In genomic region chrX:24153175-24153795, GRCh38 we compare ENCODE assay signal across 8 cellular contexts. TPM values are rescaled to one million over a fixed set of nuclear protein-coding genes. Genes with fewer than 3 reads are reported as not detected.
DNase-seq lines count a peak whose midpoint lies in the region; ATAC-seq and TF ChIP-seq lines count a peak whose summit lies in the region.

No MANE protein-coding gene starts in this region.

- peak overlapping the region; percentile 35 for H3K27ac ChIP-seq in CD4-positive, alpha-beta memory T cell (ENCODE audit: low read depth, low read length)

- H3K27me3 Mint-ChIP-seq in CD4-positive, alpha-beta memory T cell = no peaks in the 10 kb centered on the region
- H3K27me3 Mint-ChIP-seq in activated T-helper 17 cell treated with anti-CD3 and anti-CD28 coated beads, Interleukin-2, amount 50 U/mL, for 72 hours = no peaks in the 10 kb centered on the region
- no peaks in the 10 kb centered on the region for H3K27me3 Mint-ChIP-seq in mesothelial cell of epicardium (ENCODE audit: low read depth)

- peak in 3 of 5 donors; percentile 18 to 52 (median 34) for DNase-seq in CD4-positive, alpha-beta memory T cell
- no peak for DNase-seq in HFF-Myc (ENCODE audit: extremely low read depth, low read depth)
- DNase-seq in mesothelial cell of epicardium (ENCODE audit: low spot score in 2 of 2, unreplicated experiment in 2 of 2) = peak; percentile 25 to 54
- DNase-seq in AG08395 (ENCODE audit: low spot score) = no peak

- no peak for TF ChIP-seq CTCF in HFF-Myc (IDR thresholded peaks at IDR 0.05; ENCODE audit: low read depth, low read length, missing control alignments)
- no peak for TF ChIP-seq CTCF in mesothelial cell of epicardium (IDR thresholded peaks at IDR 0.05; ENCODE audit: unreplicated experiment)

- H3K4me3 ChIP-seq in CD4-positive, alpha-beta memory T cell (ENCODE audit: low read length in 2 of 2) = no peak overlapping the region
- H3K4me3 ChIP-seq in HFF-Myc (replicated peaks; ENCODE audit: low read depth, low read length) = peak overlapping the region; percentile 11; the same call in 1 of the 2 replicates

- ATAC-seq in activated T-helper 17 cell treated with anti-CD3 and anti-CD28 coated beads, Interleukin-2, amount 50 U/mL, for 72 hours (replicated peaks) = no peak
- ATAC-seq in GM21515 (IDR thresholded peaks at IDR 0.05; ENCODE audit: unreplicated experiment) (no peak), HG02973 (IDR thresholded peaks at IDR 0.05; ENCODE audit: unreplicated experiment) (no peak), GM21526 (IDR thresholded peaks at IDR 0.05; ENCODE audit: low FRiP score, unreplicated experiment) (no peak)

- H3K36me3 ChIP-seq in CD4-positive, alpha-beta memory T cell (ENCODE audit: insufficient read depth, low read length) = no peaks in the 10 kb centered on the region

- no peaks in the 10 kb centered on the region for H3K9me3 Mint-ChIP-seq in CD4-positive, alpha-beta memory T cell
- no peaks in the 10 kb centered on the region for H3K9me3 Mint-ChIP-seq in activated T-helper 17 cell treated with anti-CD3 and anti-CD28 coated beads, Interleukin-2, amount 50 U/mL, for 72 hours
- no peaks in the 10 kb centered on the region for H3K9me3 Mint-ChIP-seq in mesothelial cell of epicardium

- peaks cover 17 to 32% of the 10 kb centered on the region in 2 donors for H3K36me3 Mint-ChIP-seq in CD4-positive, alpha-beta memory T cell
- H3K36me3 Mint-ChIP-seq in activated T-helper 17 cell treated with anti-CD3 and anti-CD28 coated beads, Interleukin-2, amount 50 U/mL, for 72 hours (ENCODE audit: low read depth) = peaks cover 75% of the 10 kb centered on the region
- H3K36me3 Mint-ChIP-seq in mesothelial cell of epicardium = peaks cover under 1% of the 10 kb centered on the region

- peak overlapping the region; percentile 57 to 93 (median 87) for H3K27ac Mint-ChIP-seq in CD4-positive, alpha-beta memory T cell
- peak overlapping the region; percentile 95 for H3K27ac Mint-ChIP-seq in activated T-helper 17 cell treated with anti-CD3 and anti-CD28 coated beads, Interleukin-2, amount 50 U/mL, for 72 hours
- peak overlapping the region; percentile 97 for H3K27ac Mint-ChIP-seq in mesothelial cell of epicardium

- peaks cover 44 to 79% (median 69%) of the 10 kb centered on the region in 4 donors for H3K4me1 Mint-ChIP-seq in CD4-positive, alpha-beta memory T cell
- H3K4me1 Mint-ChIP-seq in activated T-helper 17 cell treated with anti-CD3 and anti-CD28 coated beads, Interleukin-2, amount 50 U/mL, for 72 hours = peaks cover 32% of the 10 kb centered on the region
- peaks cover 68% of the 10 kb centered on the region for H3K4me1 Mint-ChIP-seq in mesothelial cell of epicardium

- peaks cover 76% of the 10 kb centered on the region for H3K4me1 ChIP-seq in CD4-positive, alpha-beta memory T cell (ENCODE audit: insufficient read depth, low read length)

- POLR2A ChIA-PET in CD4-positive, alpha-beta memory T cell (lab: Charles Lee; ENCODE audit: partially characterized antibody) = no interaction called here

- intact Hi-C loops in CD4-positive, alpha-beta memory T cell (cut with micrococcal nuclease) = loop anchor here (5.0 kb wide), 2 partner anchors 314 to 486 kb away; partner anchors contain the start of genes PDK3 and PRDX4

- no peaks in the 10 kb centered on the region for H3K9me3 ChIP-seq in CD4-positive, alpha-beta memory T cell (ENCODE audit: control insufficient read depth in 1 of 2, low read length in 2 of 2)

- H3K27me3 ChIP-seq in CD4-positive, alpha-beta memory T cell (ENCODE audit: insufficient read depth, low read length) = no peaks in the 10 kb centered on the region

- CTCF ChIA-PET in CD4-positive, alpha-beta memory T cell (lab: Charles Lee; ENCODE audit: partially characterized antibody) = no interaction called here

- H3K4me3 Mint-ChIP-seq in CD4-positive, alpha-beta memory T cell = peak overlapping the region; percentile 79 to 95 (median 92)
- peak overlapping the region; percentile 99 for H3K4me3 Mint-ChIP-seq in activated T-helper 17 cell treated with anti-CD3 and anti-CD28 coated beads, Interleukin-2, amount 50 U/mL, for 72 hours
- peak overlapping the region; percentile 87 for H3K4me3 Mint-ChIP-seq in mesothelial cell of epicardium

RNA-seq across cellular contexts. Expression of gene ZFX, which starts 3.8 kb away (rescaled TPM):
- 10 to 100 TPM; 69.5 to 72.2 TPM for total RNA-seq in CD4-positive, alpha-beta memory T cell
- 10 to 100 TPM; 33.7 to 43.8 TPM for polyA plus RNA-seq in CD4-positive, alpha-beta memory T cell
- total RNA-seq in activated T-helper 17 cell treated with anti-CD3 and anti-CD28 coated beads, Interleukin-2, amount 50 U/mL, for 72 hours = 10 to 100 TPM; 41.0 to 42.9 TPM
- 131 to 145 TPM (median 143 TPM) in 3 replicates for total RNA-seq in mesothelial cell of epicardium

Comparison
In these comparisons a context has a peak if more than half of its experiments do, and no peak if none do; other contexts are left out.
1. DNase-seq: peak in CD4-positive, alpha-beta memory T cell (3 of 5) and mesothelial cell of epicardium (2 of 2); none in HFF-Myc (single experiment) and AG08395 (single experiment).
2. Peak in every context shown above with its lines, with median percentiles within 50 percentile points of each other: H3K27ac Mint-ChIP-seq and H3K4me3 Mint-ChIP-seq.